Comparison of ENCODE assay signal across 8 cellular contexts in genomic region chr5:39622281-39622680, GRCh38.
"Had no signal": no experiment of that assay in that cellular context is flagged by ENCODE, and none has a peak within 500 bp of the region (broad histone marks: within the 10 kb centered on the region; RNA-seq: fewer than 3 reads in every experiment).

No MANE protein-coding gene starts in this region.

- H3K4me1 ChIP-seq: HAP-1 had no signal

- H3K4me3 Mint-ChIP-seq: HFFc6 had no signal

- H3K36me3 ChIP-seq: HAP-1 had no signal

- H3K9me3 ChIP-seq: HAP-1 had no signal

- ATAC-seq: HCT116, K562 had no signal

- DNase-seq: GM23248, GOT3, H7, HFFc6, IMR-90 had no signal

- H2AFZ ChIP-seq: GM23248 had no signal

- H3K27ac ChIP-seq: GM23248 had no signal

- H3K9me3 Mint-ChIP-seq: HFFc6 had no signal

- H3K9ac ChIP-seq: GM23248 had no signal

- H3K27ac Mint-ChIP-seq: HFFc6 had no signal

- H3K4me3 ChIP-seq: GM23248, HAP-1, K562 had no signal
